1 cellular context compared by ENCODE assay signal in genomic region chr17:4007346-4008081, GRCh38.
TF ChIP-seq lines count a peak whose summit lies in the region.

No MANE protein-coding gene starts in this region.

TF ChIP-seq in K562, 482 proteins besides CTCF, POLR2A, EP300 and RAD21:
- no peak for TF ChIP-seq FOXP4 (CRISPR knock-in tag; IDR thresholded peaks at IDR 0.05; ENCODE audit: borderline replicate concordance)
- 0 out of 2 replicates have a peak, but pooled peaks have one; percentile 1 for TF ChIP-seq NFRKB (IDR thresholded peaks at IDR 0.05; ENCODE audit: low read depth)
- TF ChIP-seq VEZF1 (CRISPR knock-in tag; IDR thresholded peaks at IDR 0.05), result peak; percentile 8; the same call in 1 of the 2 replicates
